In genomic region chr6:25962368-25963127, GRCh38 we compare ENCODE assay signal across 8 cellular contexts. TPM values are rescaled to one million over a fixed set of nuclear protein-coding genes. Genes with fewer than 3 reads are reported as not detected.
DNase-seq lines count a peak whose midpoint lies in the region; ATAC-seq, FAIRE-seq and TF ChIP-seq lines count a peak whose summit lies in the region.

Gene TRIM38, plus strand, starts transcription at chr6:25962802. Its CDS starts 3,721 bp downstream, at chr6:25966523.

- FAIRE-seq in D721Med (lab: Jason Lieb, UNC): no peak

- H3K27ac Mint-ChIP-seq in brain (peak within 1 kb of the TSS in 3 of 5 experiments; percentile 34 to 97 (median 89)), immature natural killer cell (peak within 1 kb of the TSS; percentile 95 to 100 (median 99))

- H3K4me3 Mint-ChIP-seq in brain: peak within 1 kb of the TSS in 3 of 5 experiments; percentile 77 to 96 (median 79)
- peak within 1 kb of the TSS; percentile 95 to 99 (median 97) for H3K4me3 Mint-ChIP-seq in immature natural killer cell

- H3K27ac ChIP-seq in DOHH2 (ENCODE audit: low read depth, low read length) (peak within 1 kb of the TSS; percentile 88), HUES64 (ENCODE audit: low read depth, low read length) (peak within 1 kb of the TSS; percentile 54; the same call in 1 of the 2 replicates)

- H3K9ac ChIP-seq in HUES64 (ENCODE audit: low read depth, low read length): peak within 1 kb of the TSS; percentile 59; the same call in 1 of the 2 replicates

- no peaks in the 10 kb centered on the region for H4K20me1 ChIP-seq in DOHH2 (ENCODE audit: control insufficient read depth, insufficient read depth, low read depth, low read length)

- H3K27me3 Mint-ChIP-seq in brain (peaks cover 24% of the 10 kb centered on the region), immature natural killer cell (ENCODE audit: low read depth in 3 of 3) (peaks cover 2 to 6% (median 3%) of the 10 kb centered on the region in 3 donors)

- H3K4me3 ChIP-seq in DOHH2 (ENCODE audit: low read length) (peak within 1 kb of the TSS; percentile 83), HUES64 (ENCODE audit: low read length) (peak within 1 kb of the TSS; percentile 46)

- peaks cover 4% of the 10 kb centered on the region for H3F3A ChIP-seq in DOHH2 (ENCODE audit: control insufficient read depth, insufficient read depth)

- H3K4me1 ChIP-seq in DOHH2 (ENCODE audit: control insufficient read depth, low read length) (peaks cover 64% of the 10 kb centered on the region), HUES64 (ENCODE audit: insufficient read depth, low read length) (peaks cover 37% of the 10 kb centered on the region)

- peak; percentile 58 for DNase-seq in T-helper 9 cell
- DNase-seq in immature natural killer cell: peak; percentile 78 to 83 (median 81)
- peak; percentile 52 to 66 (median 54) for DNase-seq in stimulated activated CD4-positive, alpha-beta T cell treated with anti-CD3 and anti-CD28 coated beads, Interleukin-12 subunit alpha, Interleukin-12 subunit beta, amount 100 ng/mL, for 48 hours (ENCODE audit: low read depth in 2 of 3, low spot score in 1 of 3)
- DNase-seq in D721Med (ENCODE audit: insufficient read length, low spot score): no peak

- peak within 1 kb of the TSS; percentile 88 for H3K4me2 ChIP-seq in DOHH2 (ENCODE audit: low read length)

- H3K9me3 ChIP-seq in DOHH2 (ENCODE audit: control insufficient read depth, insufficient read depth, low read length) (peaks cover 26% of the 10 kb centered on the region; the same call in 1 of the 2 replicates), HUES64 (ENCODE audit: insufficient read depth, low read depth, low read length) (peaks cover 20% of the 10 kb centered on the region)

- H3K79me2 ChIP-seq in DOHH2 (ENCODE audit: control insufficient read depth, low read length): peaks cover 46% of the 10 kb centered on the region

- 67% methylated on average over 9 of the region's 9 CpGs for WGBS in HUES64

- H3K9me3 Mint-ChIP-seq in brain: peaks cover 10 to 29% (median 24%) of the 10 kb centered on the region in 5 experiments
- no peaks in the 10 kb centered on the region for H3K9me3 Mint-ChIP-seq in immature natural killer cell

- H3K36me3 ChIP-seq in DOHH2 (ENCODE audit: control insufficient read depth, low read length) (peaks cover 42% of the 10 kb centered on the region), HUES64 (ENCODE audit: insufficient read depth, low read length) (no peaks in the 10 kb centered on the region; the same call in 1 of the 2 replicates)

- peak; percentile 78 for ATAC-seq in GM21528 (IDR thresholded peaks at IDR 0.05; ENCODE audit: low FRiP score, unreplicated experiment)

- H3K27me3 ChIP-seq in DOHH2 (ENCODE audit: control insufficient read depth, low read length) (no peaks in the 10 kb centered on the region), HUES64 (ENCODE audit: insufficient read depth, low read length) (no peaks in the 10 kb centered on the region)

- H3K4me1 Mint-ChIP-seq in brain (peaks cover 26% of the 10 kb centered on the region), immature natural killer cell (peaks cover 73 to 77% of the 10 kb centered on the region in 2 donors)

- TF ChIP-seq CTCF in DOHH2 (IDR thresholded peaks at IDR 0.05; ENCODE audit: low read depth, low read length, poor library complexity, severe bottlenecking) (no peak), brain (conservative IDR thresholded peaks at IDR 0.05) (no peak), D721Med (IDR thresholded peaks at IDR 0.05; ENCODE audit: insufficient read depth, missing control alignments) (no peak)

- H3K36me3 Mint-ChIP-seq in brain: peaks cover 5% of the 10 kb centered on the region
- peaks cover 5 to 17% (median 15%) of the 10 kb centered on the region in 3 donors for H3K36me3 Mint-ChIP-seq in immature natural killer cell

- no peaks in the 10 kb centered on the region for H3K9me2 ChIP-seq in DOHH2 (replicated peaks; ENCODE audit: control insufficient read depth, low read length)

RNA-seq across cellular contexts. Expression of gene TRIM38, which starts in this region (rescaled TPM):
- 0.30 TPM for polyA plus RNA-seq in HUES64 (2013, experiment 1 of 2)
- polyA plus RNA-seq in HUES64 (2013, experiment 2 of 2): 0.38 TPM
- polyA plus RNA-seq in brain (ENCODE audit: insufficient read depth, low read depth, low replicate concordance) (0.22 TPM), immature natural killer cell (10 to 100 TPM in 1 of 3 donors, 1 to 10 TPM in 2; 3.6 to 11.4 (median 5.0) TPM)
